In genomic region chr18:25503567-25504081, GRCh38 we compare ENCODE assay signal across 8 cellular contexts.
A peak's percentile ranks its signal among the peaks of the same experiment; 100 is the strongest.
DNase-seq lines count a peak whose midpoint lies in the region; ATAC-seq and TF ChIP-seq lines count a peak whose summit lies in the region.

No MANE protein-coding gene starts in this region.

- no peak overlapping the region for H3K27ac Mint-ChIP-seq in natural killer cell

- H3K27ac ChIP-seq in SJCRH30: peak overlapping the region; percentile 53
- peak overlapping the region in 1 of 4 donors; percentile 15 for H3K27ac ChIP-seq in esophagus squamous epithelium
- H3K27ac ChIP-seq in aorta (ENCODE audit: low read depth in 1 of 2, low read length in 2 of 2): no peak overlapping the region

- H3K9me3 ChIP-seq in SJCRH30 (replicated peaks): no peaks in the 10 kb centered on the region
- no peaks in the 10 kb centered on the region for H3K9me3 ChIP-seq in esophagus squamous epithelium
- H3K9me3 ChIP-seq in mucosa of descending colon: no peaks in the 10 kb centered on the region
- no peaks in the 10 kb centered on the region for H3K9me3 ChIP-seq in aorta (ENCODE audit: control insufficient read depth, low read length)

- H3K4me1 Mint-ChIP-seq in natural killer cell: peaks cover 3 to 6% of the 10 kb centered on the region in 2 donors

- H3K4me1 ChIP-seq in SJCRH30 (no peaks in the 10 kb centered on the region), esophagus squamous epithelium (peaks cover 0 to 9% (median 0%) of the 10 kb centered on the region in 3 donors), mucosa of descending colon (ENCODE audit: low read depth) (no peaks in the 10 kb centered on the region), aorta (ENCODE audit: control insufficient read depth in 1 of 2, insufficient read depth in 2 of 2, low read length in 2 of 2) (no peaks in the 10 kb centered on the region)

- no peak for TF ChIP-seq POLR2A in esophagus squamous epithelium (IDR thresholded peaks at IDR 0.05)

- 3 to 8% methylated on average over 7 to 11 of the region's 11 CpGs for WGBS in esophagus squamous epithelium, 2 donors
- WGBS in aorta, 2 donors: 1 to 3% methylated on average over 11 of the region's 11 CpGs

- DNase-seq in HFF-Myc (ENCODE audit: extremely low read depth, low read depth) (peak; percentile 63), SJCRH30 (peak; percentile 73 to 85), esophagus squamous epithelium (lab: John Stamatoyannopoulos, UW) (no peak), mucosa of descending colon (peak; percentile 41 to 79 (median 49)), aorta (peak; percentile 60 to 75), natural killer cell (no peak), KG1 (lab: John Stamatoyannopoulos, UW) (no peak)
- no peak for DNase-seq in activated CD4-positive, alpha-beta T cell treated with anti-CD3 and anti-CD28 coated beads for 1 hour

- no peak overlapping the region for H3K4me3 Mint-ChIP-seq in natural killer cell

- H3K27me3 ChIP-seq in SJCRH30 (no peaks in the 10 kb centered on the region), esophagus squamous epithelium (no peaks in the 10 kb centered on the region), aorta (ENCODE audit: control insufficient read depth in 1 of 2, insufficient read depth in 2 of 2, low read length in 1 of 2) (no peaks in the 10 kb centered on the region)

- TF ChIP-seq CTCF in HFF-Myc (IDR thresholded peaks at IDR 0.05; ENCODE audit: low read depth, low read length, missing control alignments): no peak
- no peak for TF ChIP-seq CTCF in esophagus squamous epithelium (IDR thresholded peaks at IDR 0.05)
- TF ChIP-seq CTCF in mucosa of descending colon (IDR thresholded peaks at IDR 0.05): no peak
- no peak for TF ChIP-seq CTCF in natural killer cell (IDR thresholded peaks at IDR 0.05)

- no peaks in the 10 kb centered on the region for H3K36me3 ChIP-seq in SJCRH30
- no peaks in the 10 kb centered on the region for H3K36me3 ChIP-seq in esophagus squamous epithelium
- no peaks in the 10 kb centered on the region for H3K36me3 ChIP-seq in mucosa of descending colon (ENCODE audit: low read depth)
- no peaks in the 10 kb centered on the region for H3K36me3 ChIP-seq in aorta (ENCODE audit: control insufficient read depth in 1 of 2, insufficient read depth in 2 of 2, low read length in 1 of 2)

- peaks cover 6 to 47% of the 10 kb centered on the region in 2 donors for H3K27me3 Mint-ChIP-seq in natural killer cell (ENCODE audit: low read depth in 2 of 2)

- ATAC-seq in mucosa of descending colon: peak; percentile 94
- ATAC-seq in aorta (ENCODE audit: low FRiP score): peak; percentile 90
- ATAC-seq in natural killer cell: no peak

- H3K9me3 Mint-ChIP-seq in natural killer cell: peaks cover 0 to 3% of the 10 kb centered on the region in 2 donors

- H3K36me3 Mint-ChIP-seq in natural killer cell: no peaks in the 10 kb centered on the region

- H3K4me3 ChIP-seq in HFF-Myc (replicated peaks; ENCODE audit: low read depth, low read length): peak overlapping the region; percentile 41
- H3K4me3 ChIP-seq in SJCRH30: peak overlapping the region; percentile 59
- H3K4me3 ChIP-seq in esophagus squamous epithelium: peak overlapping the region; percentile 14 to 61 (median 34)
- no peak overlapping the region for H3K4me3 ChIP-seq in mucosa of descending colon
- peak overlapping the region; percentile 33 to 47 for H3K4me3 ChIP-seq in aorta (ENCODE audit: low read length in 2 of 2)

- intact Hi-C loops in esophagus squamous epithelium (cut with DNase I) (no loop called here), mucosa of descending colon (cut with DNase I, micrococcal nuclease) (loop anchor here in 1 of 2 donors (10.0 kb wide), 1 partner anchor 149 kb away; the partner anchor contains the start of gene ZNF521), aorta (cut with DNase I) (loop anchor here in 1 of 2 donors (5.0 kb wide), 1 partner anchor 151 kb away; the partner anchor contains the start of gene ZNF521), natural killer cell (cut with micrococcal nuclease) (no loop called here)

Comparison
In these comparisons a context has a peak if more than half of its experiments do, and no peak if none do; other contexts are left out.
1. DNase-seq: peak in HFF-Myc (single experiment), SJCRH30 (2 of 2), mucosa of descending colon (3 of 3) and aorta (2 of 2); none in esophagus squamous epithelium (single experiment), natural killer cell (single experiment), activated CD4-positive, alpha-beta T cell treated with anti-CD3 and anti-CD28 coated beads for 1 hour (single experiment) and KG1 (single experiment).
2. ATAC-seq: peak in mucosa of descending colon (single experiment) and aorta (single experiment); none in natural killer cell (0 of 3).